In genomic region chr3:118548434-118548833, GRCh38 we compare ENCODE assay signal across 17 cellular contexts.
"Had no signal": no experiment of that assay in that cellular context is flagged by ENCODE, and none has a peak within 500 bp of the region (broad histone marks: within the 10 kb centered on the region; RNA-seq: fewer than 3 reads in every experiment).

No MANE protein-coding gene starts in this region.

- DNase-seq: activated CD4-positive, alpha-beta T cell treated with anti-CD3 and anti-CD28 coated beads, Interleukin-2, amount 50 U/mL, for 1 hour; activated CD4-positive, CD25-positive, alpha-beta regulatory T cell; activated naive CD4-positive, alpha-beta T cell treated with anti-CD3 and anti-CD28 coated beads, Interleukin-2, amount 50 U/mL, for 16 hours; activated T-cell treated with anti-CD3 and anti-CD28 coated beads for 4 hours; adrenal gland; brain microvascular endothelial cell; dorsolateral prefrontal cortex; esophagus squamous epithelium; foreskin melanocyte; heart left ventricle; retina; small intestine; T-helper 2 cell; thyroid gland had no signal

- H3K27ac ChIP-seq: adrenal gland, brain microvascular endothelial cell, dorsolateral prefrontal cortex, esophagus squamous epithelium, heart left ventricle, thyroid gland had no signal

- H3K27me3 ChIP-seq: adrenal gland, brain microvascular endothelial cell, esophagus squamous epithelium, heart left ventricle, thyroid gland had no signal

- H3K4me1 ChIP-seq: adrenal gland, heart left ventricle, thyroid gland had no signal

- H3K36me3 ChIP-seq: adrenal gland, brain microvascular endothelial cell, esophagus squamous epithelium, heart left ventricle, thyroid gland had no signal

- H3K9me3 ChIP-seq: adrenal gland, esophagus squamous epithelium, heart left ventricle, thyroid gland had no signal

- H3K4me3 ChIP-seq: adrenal gland, dorsolateral prefrontal cortex, esophagus squamous epithelium, heart left ventricle, thyroid gland had no signal

- ATAC-seq: activated T-helper 17 cell treated with anti-CD3 and anti-CD28 coated beads, Interleukin-2, amount 50 U/mL, for 72 hours; heart left ventricle; left lobe of liver; stimulated activated effector memory CD8-positive, alpha-beta T cell treated with anti-CD3 and anti-CD28 coated beads, Interleukin-12 subunit alpha, Interleukin-12 subunit beta, amount 100 ng/mL, for 72 hours had no signal
